Comparison of ENCODE assay signal across 8 cellular contexts in the genomic region with DNA sequence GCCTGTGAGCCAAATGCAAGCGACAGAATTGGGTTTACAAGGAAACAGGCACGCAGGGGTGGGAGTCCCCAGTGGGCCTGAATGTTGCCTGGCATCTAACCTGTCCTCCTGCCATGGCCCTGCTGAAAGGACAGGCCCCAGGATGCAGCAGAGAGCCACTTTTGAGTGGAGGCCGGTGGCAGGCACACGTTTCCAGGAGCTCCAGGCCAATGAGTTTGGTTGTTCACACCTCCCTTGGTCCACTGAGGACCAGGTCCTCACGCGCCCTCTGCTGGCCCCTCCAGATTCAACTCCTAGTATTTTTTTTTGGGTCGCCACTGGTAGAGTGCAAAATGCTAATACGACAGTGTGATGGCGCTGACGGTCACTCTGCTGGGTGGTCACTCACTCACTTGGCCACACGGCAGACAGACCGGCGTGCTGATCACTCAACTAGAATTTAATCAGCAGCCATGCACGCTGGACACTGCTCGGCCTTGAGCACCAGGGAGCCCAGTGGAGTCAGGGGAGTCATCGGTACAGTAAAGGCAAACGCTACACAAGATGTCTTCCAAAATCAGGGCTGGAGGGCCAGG.
A peak's percentile ranks its signal among the peaks of the same experiment; 100 is the strongest.
DNase-seq lines count a peak whose midpoint lies in the region; ATAC-seq and TF ChIP-seq lines count a peak whose summit lies in the region.

No MANE protein-coding gene starts in this region.

- CTCF ChIA-PET in activated B cell treated with CpG ODN at 0.5 μM for 24 hours (lab: Charles Lee): interaction anchor here (0.6 to 3.6 kb wide), 15 partner anchors 27 to 1617 kb away, joined by 3 to 36 read pairs (median 3); no protein-coding TSS in a partner anchor

- H3K4me3 ChIP-seq in lower leg skin (ENCODE audit: low read depth, poor library complexity, severe bottlenecking): no peak overlapping the region

- DNase-seq in AG09319 (ENCODE audit: extremely low read depth, low read depth): no peak
- DNase-seq in GM19238 (ENCODE audit: insufficient read length, low spot score): peak; percentile 56
- DNase-seq in NCI-H1694 (lab: John Stamatoyannopoulos, UW): peak; percentile 46
- DNase-seq in activated B cell treated with CpG ODN at 0.5 μM for 24 hours: peak; percentile 55
- peak; percentile 70 for DNase-seq in cerebellum (ENCODE audit: low spot score)
- peak; percentile 37 to 88 for DNase-seq in lower leg skin (ENCODE audit: low spot score in 2 of 2)
- peak; percentile 43 to 48 for DNase-seq in stimulated activated CD8-positive, alpha-beta memory T cell treated with anti-CD3 and anti-CD28 coated beads, Interleukin-15, amount 100 ng/mL, for 48 hours (ENCODE audit: low read depth in 2 of 2)

- no peak for TF ChIP-seq POLR2A in lower leg skin (IDR thresholded peaks at IDR 0.05)

- H3K4me1 Mint-ChIP-seq in activated B cell treated with CpG ODN at 0.5 μM for 24 hours: peaks cover 2% of the 10 kb centered on the region

- peak; percentile 64 for ATAC-seq in activated B cell treated with CpG ODN at 0.5 μM for 24 hours (ENCODE audit: low read depth)
- ATAC-seq in HG02642 (IDR thresholded peaks at IDR 0.05; ENCODE audit: poor library complexity, unreplicated experiment): no peak

- no peaks in the 10 kb centered on the region for H3K36me3 Mint-ChIP-seq in activated B cell treated with CpG ODN at 0.5 μM for 24 hours (ENCODE audit: low read depth)

- H3K4me3 Mint-ChIP-seq in activated B cell treated with CpG ODN at 0.5 μM for 24 hours: no peak overlapping the region

- 56% methylated on average over 16 to 17 of the region's 17 CpGs for WGBS in lower leg skin, 2 donors

- H3K27me3 Mint-ChIP-seq in activated B cell treated with CpG ODN at 0.5 μM for 24 hours: peaks cover 18% of the 10 kb centered on the region

- no peaks in the 10 kb centered on the region for H3K9me3 Mint-ChIP-seq in activated B cell treated with CpG ODN at 0.5 μM for 24 hours

- intact Hi-C loops in activated B cell treated with CpG ODN at 0.5 μM for 24 hours (cut with micrococcal nuclease): loop anchor here (1.0 to 10.0 kb wide), 6 partner anchors 29 to 637 kb away; no protein-coding TSS in a partner anchor
- intact Hi-C loops in lower leg skin (cut with DNase I; ENCODE audit: low total_unique reads): no loop called here

- POLR2A ChIA-PET in activated B cell treated with CpG ODN at 0.5 μM for 24 hours (lab: Charles Lee): interaction anchor here (0.7 kb wide), 1 partner anchor 16 kb away, joined by 3 read pairs; no protein-coding TSS in a partner anchor

- H3K27ac Mint-ChIP-seq in activated B cell treated with CpG ODN at 0.5 μM for 24 hours: no peak overlapping the region

- TF ChIP-seq CTCF in AG09319 (IDR thresholded peaks at IDR 0.05; ENCODE audit: low read depth, low read length) (peak; percentile 76), activated B cell treated with CpG ODN at 0.5 μM for 24 hours (IDR thresholded peaks at IDR 0.05) (no peak), lower leg skin (IDR thresholded peaks at IDR 0.05) (no peak)
